In genomic region chr16:89330177-89330856, GRCh38 we compare ENCODE assay signal across 1 cellular context.
TF ChIP-seq lines count a peak whose summit lies in the region.

No MANE protein-coding gene starts in this region.

TF ChIP-seq in HepG2, 621 proteins besides CTCF, POLR2A, EP300 and RAD21 (continued from another document and continues in another):
- TF ChIP-seq, protein P1, sequence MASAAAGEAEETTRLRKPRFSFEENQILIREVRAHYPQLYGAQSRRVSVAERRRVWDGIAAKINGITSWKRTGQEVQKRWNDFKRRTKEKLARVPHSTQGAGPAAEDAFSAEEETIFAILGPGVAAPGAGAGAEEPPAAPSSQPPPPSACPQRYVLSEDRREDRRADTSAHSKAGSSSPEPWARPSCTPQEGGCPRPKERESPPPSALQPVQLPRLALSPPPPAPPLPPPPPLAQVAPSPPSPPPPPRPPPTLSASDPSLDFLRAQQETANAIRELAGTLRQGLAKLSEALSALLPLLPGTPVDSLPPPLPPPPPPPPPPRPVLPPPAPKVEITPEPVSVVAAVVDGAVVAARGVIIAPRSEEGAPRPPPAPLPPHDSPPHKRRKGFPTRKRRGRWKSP (CRISPR knock-in tag; IDR thresholded peaks at IDR 0.05) = no peak
- TF ChIP-seq ZEB1 (IDR thresholded peaks at IDR 0.05; ENCODE audit: insufficient replicate concordance, low read depth) (peak; percentile 92), HMG20B (CRISPR knock-in tag; conservative IDR thresholded peaks at IDR 0.05) (no peak), ZKSCAN5 (CRISPR knock-in tag; IDR thresholded peaks at IDR 0.05) (no peak), MBD4 (IDR thresholded peaks at IDR 0.05; ENCODE audit: borderline replicate concordance, low read length) (no peak), ELK4 (CRISPR knock-in tag; IDR thresholded peaks at IDR 0.05; ENCODE audit: borderline replicate concordance) (no peak), PRMT3 (CRISPR knock-in tag; IDR thresholded peaks at IDR 0.05; ENCODE audit: borderline replicate concordance, low read depth) (no peak), ETV6 (CRISPR knock-in tag; conservative IDR thresholded peaks at IDR 0.05) (no peak), SUZ12 (IDR thresholded peaks at IDR 0.05; ENCODE audit: low read depth, low read length) (no peak), ZNF570 (CRISPR knock-in tag; IDR thresholded peaks at IDR 0.05; ENCODE audit: borderline replicate concordance) (no peak), ZFP36L2 (CRISPR knock-in tag; IDR thresholded peaks at IDR 0.05) (no peak), RFXAP (CRISPR knock-in tag; IDR thresholded peaks at IDR 0.05; ENCODE audit: borderline replicate concordance) (no peak), SIX4 (CRISPR knock-in tag; IDR thresholded peaks at IDR 0.05) (no peak), ZBTB25 (CRISPR knock-in tag; IDR thresholded peaks at IDR 0.05) (no peak), ZNF773 (CRISPR knock-in tag; IDR thresholded peaks at IDR 0.05; ENCODE audit: borderline replicate concordance) (no peak), IRX3 (CRISPR knock-in tag; IDR thresholded peaks at IDR 0.05; ENCODE audit: borderline replicate concordance, low read depth) (no peak), ZNF766 (CRISPR knock-in tag; IDR thresholded peaks at IDR 0.05; ENCODE audit: borderline replicate concordance) (no peak), RCOR2 (CRISPR knock-in tag; IDR thresholded peaks at IDR 0.05) (peak; percentile 52; the same call in 1 of the 2 replicates), RBFOX2 (IDR thresholded peaks at IDR 0.05; ENCODE audit: low read depth, low read length) (no peak), SETDB1 (CRISPR knock-in tag; IDR thresholded peaks at IDR 0.05; ENCODE audit: borderline replicate concordance) (no peak), HDAC6 (IDR thresholded peaks at IDR 0.05; ENCODE audit: low read depth, low read length) (no peak), BRCA1 (CRISPR knock-in tag; IDR thresholded peaks at IDR 0.05) (no peak), BRD4 (CRISPR knock-in tag; IDR thresholded peaks at IDR 0.05) (no peak), CHCHD3 (CRISPR knock-in tag; IDR thresholded peaks at IDR 0.05) (no peak), DPF2 (CRISPR knock-in tag; IDR thresholded peaks at IDR 0.05; ENCODE audit: borderline replicate concordance, low read depth) (peak; percentile 59; the same call in 1 of the 2 replicates), SCMH1 (CRISPR knock-in tag; IDR thresholded peaks at IDR 0.05; ENCODE audit: borderline replicate concordance) (no peak), ZNF256 (CRISPR knock-in tag; conservative IDR thresholded peaks at IDR 0.05) (no peak), ZKSCAN1 (IDR thresholded peaks at IDR 0.05; ENCODE audit: low read length) (no peak), ZNF331 (CRISPR knock-in tag; IDR thresholded peaks at IDR 0.05) (peak; percentile 48; the same call in 1 of the 2 replicates), ARID4A (CRISPR knock-in tag; IDR thresholded peaks at IDR 0.05; ENCODE audit: borderline replicate concordance) (peak; percentile 81), TERF1 (CRISPR knock-in tag; IDR thresholded peaks at IDR 0.05) (no peak), ZNF101 (CRISPR knock-in tag; IDR thresholded peaks at IDR 0.05; ENCODE audit: borderline replicate concordance, low read depth) (no peak), UBTF (CRISPR knock-in tag; IDR thresholded peaks at IDR 0.05) (peak; percentile 59; the same call in 1 of the 2 replicates), HNF1B (CRISPR knock-in tag; IDR thresholded peaks at IDR 0.05) (no peak), FLYWCH1 (CRISPR knock-in tag; IDR thresholded peaks at IDR 0.05) (no peak), ZNF567 (CRISPR knock-in tag; IDR thresholded peaks at IDR 0.05; ENCODE audit: borderline replicate concordance) (peak; percentile 70; the same call in 1 of the 2 replicates), ZNF558 (CRISPR knock-in tag; IDR thresholded peaks at IDR 0.05; ENCODE audit: borderline replicate concordance) (no peak), FOXK1 (CRISPR knock-in tag; IDR thresholded peaks at IDR 0.05; ENCODE audit: borderline replicate concordance, low read depth) (peak; percentile 85; the same call in 1 of the 2 replicates), PLRG1 (conservative IDR thresholded peaks at IDR 0.05) (no peak)
- TF ChIP-seq, protein P2, sequence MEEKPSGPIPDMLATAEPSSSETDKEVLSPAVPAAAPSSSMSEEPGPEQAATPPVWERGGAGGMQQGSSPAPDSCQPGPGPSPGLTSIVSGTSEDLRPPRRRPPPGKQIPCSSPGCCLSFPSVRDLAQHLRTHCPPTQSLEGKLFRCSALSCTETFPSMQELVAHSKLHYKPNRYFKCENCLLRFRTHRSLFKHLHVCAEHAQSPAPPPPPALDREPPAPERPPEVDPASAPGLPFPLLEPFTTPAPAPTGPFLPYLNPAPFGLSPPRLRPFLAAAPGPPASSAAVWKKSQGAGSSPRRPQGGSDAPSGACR (CRISPR knock-in tag; IDR thresholded peaks at IDR 0.05) = no peak
- TF ChIP-seq, protein P3, sequence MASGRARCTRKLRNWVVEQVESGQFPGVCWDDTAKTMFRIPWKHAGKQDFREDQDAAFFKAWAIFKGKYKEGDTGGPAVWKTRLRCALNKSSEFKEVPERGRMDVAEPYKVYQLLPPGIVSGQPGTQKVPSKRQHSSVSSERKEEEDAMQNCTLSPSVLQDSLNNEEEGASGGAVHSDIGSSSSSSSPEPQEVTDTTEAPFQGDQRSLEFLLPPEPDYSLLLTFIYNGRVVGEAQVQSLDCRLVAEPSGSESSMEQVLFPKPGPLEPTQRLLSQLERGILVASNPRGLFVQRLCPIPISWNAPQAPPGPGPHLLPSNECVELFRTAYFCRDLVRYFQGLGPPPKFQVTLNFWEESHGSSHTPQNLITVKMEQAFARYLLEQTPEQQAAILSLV (CRISPR knock-in tag; IDR thresholded peaks at IDR 0.05; ENCODE audit: borderline replicate concordance) = peak; percentile 57; the same call in 1 of the 2 replicates
- TF ChIP-seq, protein P4, sequence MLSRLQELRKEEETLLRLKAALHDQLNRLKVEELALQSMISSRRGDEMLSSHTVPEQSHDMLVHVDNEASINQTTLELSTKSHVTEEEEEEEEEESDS (CRISPR knock-in tag; IDR thresholded peaks at IDR 0.05; ENCODE audit: borderline replicate concordance) = no peak
- TF ChIP-seq, protein P5, sequence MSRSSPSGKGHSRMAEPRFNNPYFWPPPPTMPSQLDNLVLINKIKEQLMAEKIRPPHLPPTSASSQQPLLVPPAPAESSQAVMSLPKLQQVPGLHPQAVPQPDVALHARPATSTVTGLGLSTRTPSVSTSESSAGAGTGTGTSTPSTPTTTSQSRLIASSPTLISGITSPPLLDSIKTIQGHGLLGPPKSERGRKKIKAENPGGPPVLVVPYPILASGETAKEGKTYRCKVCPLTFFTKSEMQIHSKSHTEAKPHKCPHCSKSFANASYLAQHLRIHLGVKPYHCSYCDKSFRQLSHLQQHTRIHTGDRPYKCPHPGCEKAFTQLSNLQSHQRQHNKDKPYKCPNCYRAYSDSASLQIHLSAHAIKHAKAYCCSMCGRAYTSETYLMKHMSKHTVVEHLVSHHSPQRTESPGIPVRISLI (CRISPR knock-in tag; IDR thresholded peaks at IDR 0.05; ENCODE audit: borderline replicate concordance) = no peak
- TF ChIP-seq, protein P6, sequence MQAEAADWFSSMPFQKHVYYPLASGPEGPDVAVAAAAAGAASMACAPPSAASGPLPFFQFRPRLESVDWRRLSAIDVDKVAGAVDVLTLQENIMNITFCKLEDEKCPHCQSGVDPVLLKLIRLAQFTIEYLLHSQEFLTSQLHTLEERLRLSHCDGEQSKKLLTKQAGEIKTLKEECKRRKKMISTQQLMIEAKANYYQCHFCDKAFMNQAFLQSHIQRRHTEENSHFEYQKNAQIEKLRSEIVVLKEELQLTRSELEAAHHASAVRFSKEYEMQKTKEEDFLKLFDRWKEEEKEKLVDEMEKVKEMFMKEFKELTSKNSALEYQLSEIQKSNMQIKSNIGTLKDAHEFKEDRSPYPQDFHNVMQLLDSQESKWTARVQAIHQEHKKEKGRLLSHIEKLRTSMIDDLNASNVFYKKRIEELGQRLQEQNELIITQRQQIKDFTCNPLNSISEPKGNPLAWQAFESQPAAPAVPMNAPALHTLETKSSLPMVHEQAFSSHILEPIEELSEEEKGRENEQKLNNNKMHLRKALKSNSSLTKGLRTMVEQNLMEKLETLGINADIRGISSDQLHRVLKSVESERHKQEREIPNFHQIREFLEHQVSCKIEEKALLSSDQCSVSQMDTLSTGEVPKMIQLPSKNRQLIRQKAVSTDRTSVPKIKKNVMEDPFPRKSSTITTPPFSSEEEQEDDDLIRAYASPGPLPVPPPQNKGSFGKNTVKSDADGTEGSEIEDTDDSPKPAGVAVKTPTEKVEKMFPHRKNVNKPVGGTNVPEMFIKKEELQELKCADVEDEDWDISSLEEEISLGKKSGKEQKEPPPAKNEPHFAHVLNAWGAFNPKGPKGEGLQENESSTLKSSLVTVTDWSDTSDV (CRISPR knock-in tag; IDR thresholded peaks at IDR 0.05) = no peak
